In the genomic region with DNA sequence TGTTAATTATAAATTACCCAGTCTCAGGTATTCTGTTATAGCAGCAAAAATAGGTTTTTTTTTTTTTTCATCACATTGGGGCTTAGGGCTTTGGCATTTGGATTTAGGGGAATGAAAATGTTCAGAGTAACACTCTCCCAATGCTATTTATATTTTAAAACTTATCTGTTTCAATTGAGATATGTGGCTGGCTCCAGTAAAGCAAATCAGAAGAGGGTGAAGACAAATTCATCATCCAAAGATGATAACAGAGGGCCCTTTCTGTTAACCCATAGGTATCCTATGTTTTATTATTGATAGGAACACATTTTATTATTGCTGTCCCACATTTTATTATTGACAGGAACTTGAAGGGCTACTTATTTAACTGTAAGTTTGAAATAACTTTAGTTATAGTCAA, we compare ENCODE assay signal across 24 cellular contexts. TPM values are rescaled to one million over a fixed set of nuclear protein-coding genes. Genes with fewer than 3 reads are reported as not detected.
"Had no signal": no experiment of that assay in that cellular context is flagged by ENCODE, and none has a peak within 500 bp of the region (broad histone marks: within the 10 kb centered on the region; RNA-seq: fewer than 3 reads in every experiment).

No MANE protein-coding gene starts in this region.

- H3K27ac ChIP-seq: HL-60, KMS-11, RWPE1, SJSA1, SK-N-MC had no signal

- H3K36me3 ChIP-seq: SJSA1 had no signal

- H3K4me3 ChIP-seq: K562, SJSA1, SK-N-MC had no signal

- FAIRE-seq: HTR-8/SVneo, K562 had no signal

- H3K9me3 ChIP-seq: SJSA1 had no signal

- DNase-seq: Kasumi-1, MM.1S, NCI-H1092 treated with DMSO at 0.1 percent for 48 hours, NCI-H1436, NCI-H187, NCI-H2029, NCI-H2081 treated with DMSO at 0.1 percent for 48 hours, NCI-H2171, NCI-H226, NCI-H446, NCI-H510A, NCI-H524 treated with DMSO at 0.1 percent for 48 hours, NCI-H69, NCI-H774, PC-3, SIG-M5 had no signal

- H3K4me1 ChIP-seq: SJSA1 had no signal

RNA-seq across cellular contexts. Expression of a gene that starts 20.5 kb away (rescaled TPM):
- total RNA-seq: OCI-LY7 had no signal
